In the genomic region with DNA sequence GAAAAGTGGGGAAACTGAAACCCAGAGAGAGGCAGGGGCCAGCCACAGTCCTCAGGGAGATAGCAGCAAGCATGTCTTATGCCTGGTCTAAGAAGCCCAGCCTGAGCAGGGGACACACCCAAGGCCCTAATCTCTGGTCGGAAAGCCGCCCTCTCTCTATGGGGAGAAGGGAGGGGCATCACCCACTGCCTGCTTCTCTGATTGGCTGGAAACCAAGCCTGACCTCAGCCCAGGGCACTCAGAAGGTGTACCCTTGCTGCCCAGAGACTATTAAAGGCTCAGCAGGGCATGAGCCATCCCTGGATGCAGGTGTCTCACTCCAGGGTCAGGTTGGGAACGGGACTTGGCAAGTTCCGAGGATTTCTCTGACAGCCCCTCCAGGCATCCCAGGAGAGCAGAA, we compare ENCODE assay signal across 25 cellular contexts. TPM values are rescaled to one million over a fixed set of nuclear protein-coding genes. Genes with fewer than 3 reads are reported as not detected.
A peak's percentile ranks its signal among the peaks of the same experiment; 100 is the strongest.
DNase-seq lines count a peak whose midpoint lies in the region; ATAC-seq and TF ChIP-seq lines count a peak whose summit lies in the region.
"Had no signal": no experiment of that assay in that cellular context is flagged by ENCODE, and none has a peak within 500 bp of the region (broad histone marks: within the 10 kb centered on the region; RNA-seq: fewer than 3 reads in every experiment).

No MANE protein-coding gene starts in this region.

- no peaks in the 10 kb centered on the region for H3K27me3 ChIP-seq in hepatocyte
- H3K27me3 ChIP-seq: BLaER1 treated with 17β-estradiol and CSF1 and Interleukin-3, amounts not matched to agents 10 nM and 100 nM; brain microvascular endothelial cell; tibial nerve had no signal

- no peaks in the 10 kb centered on the region for H3K9me2 ChIP-seq in hepatocyte (replicated peaks; ENCODE audit: insufficient read depth)

- peak overlapping the region; percentile 13 for H3K27ac ChIP-seq in hepatocyte
- H3K27ac ChIP-seq: A549; BLaER1 treated with 17β-estradiol and CSF1 and Interleukin-3, amounts not matched to agents 10 nM and 100 nM; brain microvascular endothelial cell; esophagus muscularis mucosa; tibial nerve had no signal

- peak overlapping the region; percentile 15 for H3K4me2 ChIP-seq in hepatocyte
- H3K4me2 ChIP-seq: A549; BLaER1 treated with 17β-estradiol and CSF1 and Interleukin-3, amounts not matched to agents 10 nM and 100 nM had no signal

- no peaks in the 10 kb centered on the region for H4K20me1 ChIP-seq in hepatocyte (ENCODE audit: insufficient read depth, poor library complexity, severe bottlenecking)
- H4K20me1 ChIP-seq: BLaER1 treated with 17β-estradiol and CSF1 and Interleukin-3, amounts not matched to agents 10 nM and 100 nM had no signal

- H3K36me3 ChIP-seq in hepatocyte (replicated peaks; ENCODE audit: insufficient read depth, low read depth), result no peaks in the 10 kb centered on the region
- H3K36me3 ChIP-seq: BLaER1 treated with 17β-estradiol and CSF1 and Interleukin-3, amounts not matched to agents 10 nM and 100 nM; brain microvascular endothelial cell; esophagus muscularis mucosa; tibial nerve had no signal

- DNase-seq in NCI-H2196 (lab: John Stamatoyannopoulos, UW; ENCODE audit: unreplicated experiment), result peak; percentile 9
- DNase-seq in NCI-H2196 treated with DMSO at 0.1 percent for 48 hours (lab: John Stamatoyannopoulos, UW; ENCODE audit: unreplicated experiment), result no peak
- peak; percentile 31 for DNase-seq in RPMI8226
- peak; percentile 63 for DNase-seq in hepatocyte (ENCODE audit: low spot score)
- DNase-seq in NCI-H1930 (lab: John Stamatoyannopoulos, UW), result no peak
- no peak for DNase-seq in COLO829 (ENCODE audit: low spot score)
- DNase-seq: activated CD4-positive, CD25-positive, alpha-beta regulatory T cell; brain microvascular endothelial cell; dermis blood vessel endothelial cell; DMS79 treated with DMSO at 0.1 percent for 48 hours; glutamatergic neuron; islet precursor cell; NCI-H187; NCI-H526 treated with DMSO at 0.1 percent for 48 hours; stimulated activated naive B cell treated with anti-CD40 and anti-IgM and Interleukin-4, amounts not matched to agents 10 μg/mL and 1 μg/mL and 100 μg/mL, for 72 hours; SW 1271 had no signal

- no peak for ATAC-seq in GM21723 (IDR thresholded peaks at IDR 0.05; ENCODE audit: unreplicated experiment)
- ATAC-seq in HG03039 (IDR thresholded peaks at IDR 0.05; ENCODE audit: unreplicated experiment), result no peak
- ATAC-seq: activated T-helper 17 cell treated with anti-CD3 and anti-CD28 coated beads, Interleukin-2, amount 50 U/mL, for 72 hours; stimulated activated naive B cell treated with anti-CD40 and anti-IgM and Interleukin-4, amounts not matched to agents 10 μg/mL and 1 μg/mL and 100 μg/mL, for 72 hours had no signal

- no peaks in the 10 kb centered on the region for H3K9me3 ChIP-seq in hepatocyte (ENCODE audit: low read depth)
- H3K9me3 ChIP-seq: A549; BLaER1 treated with 17β-estradiol and CSF1 and Interleukin-3, amounts not matched to agents 10 nM and 100 nM; esophagus muscularis mucosa; tibial nerve had no signal

- peaks cover 27% of the 10 kb centered on the region for H3K4me1 ChIP-seq in hepatocyte (ENCODE audit: insufficient read depth)
- H3K4me1 ChIP-seq: esophagus muscularis mucosa had no signal

- no peak for TF ChIP-seq CTCF in hepatocyte (IDR thresholded peaks at IDR 0.05; ENCODE audit: poor library complexity)

- H2AFZ ChIP-seq in hepatocyte, result no peak overlapping the region

- no peaks in the 10 kb centered on the region for H3K79me2 ChIP-seq in hepatocyte

- 50% methylated on average over 4 of the region's 4 CpGs for WGBS in hepatocyte (ENCODE audit: low lambda C conversion rate, missing lambda C conversion rate)

- H3K4me3 ChIP-seq in hepatocyte, result no peak overlapping the region
- H3K4me3 ChIP-seq: A549; BLaER1 treated with 17β-estradiol and CSF1 and Interleukin-3, amounts not matched to agents 10 nM and 100 nM; esophagus muscularis mucosa; tibial nerve had no signal

RNA-seq across cellular contexts. Expression of a gene that starts 5.7 kb away (rescaled TPM):
- 5.3 and 8.1 TPM in 2 replicates for total RNA-seq in hepatocyte
- polyA plus RNA-seq in hepatocyte, result 15.1 and 24.8 TPM in 2 replicates
- total RNA-seq: activated T-helper 17 cell treated with anti-CD3 and anti-CD28 coated beads, Interleukin-2, amount 50 U/mL, for 72 hours; dermis blood vessel endothelial cell; HT1080; neural crest cell had no signal

RNA-seq across cellular contexts. Expression of a gene that starts 7.6 kb away (rescaled TPM):
- 6.2 and 6.8 TPM in 2 replicates for total RNA-seq in hepatocyte
- polyA plus RNA-seq in hepatocyte, result 8.2 and 10.6 TPM in 2 replicates
- total RNA-seq: activated T-helper 17 cell treated with anti-CD3 and anti-CD28 coated beads, Interleukin-2, amount 50 U/mL, for 72 hours; neural crest cell had no signal

RNA-seq across cellular contexts. Expression of a gene that starts 17.0 kb away (rescaled TPM):
- 623 and 817 TPM in 2 replicates for total RNA-seq in hepatocyte
- polyA plus RNA-seq in hepatocyte, result 1,343 and 1,722 TPM in 2 replicates
- total RNA-seq: activated T-helper 17 cell treated with anti-CD3 and anti-CD28 coated beads, Interleukin-2, amount 50 U/mL, for 72 hours had no signal

RNA-seq across cellular contexts. Expression of a gene that starts 21.4 kb away (rescaled TPM):
- not detected in 2 replicates for total RNA-seq in hepatocyte
- not detected in 2 replicates for polyA plus RNA-seq in hepatocyte
- total RNA-seq: activated T-helper 17 cell treated with anti-CD3 and anti-CD28 coated beads, Interleukin-2, amount 50 U/mL, for 72 hours; esophagus muscularis mucosa; HT1080; neural crest cell had no signal
- polyA plus RNA-seq: A549 had no signal

RNA-seq across cellular contexts. Expression of a gene that starts 30.2 kb away (rescaled TPM):
- not detected in 2 replicates for total RNA-seq in hepatocyte
- not detected in 2 replicates for polyA plus RNA-seq in hepatocyte
- total RNA-seq: activated T-helper 17 cell treated with anti-CD3 and anti-CD28 coated beads, Interleukin-2, amount 50 U/mL, for 72 hours; dermis blood vessel endothelial cell; esophagus muscularis mucosa; HT1080; neural crest cell; tibial nerve had no signal
- polyA plus RNA-seq: A549 had no signal

Comparison
In these comparisons a context has a peak if more than half of its experiments do, and no peak if none do; other contexts are left out.
1. DNase-seq: peak in NCI-H2196 (single experiment), RPMI8226 (single experiment) and hepatocyte (single experiment); none in NCI-H2196 treated with DMSO at 0.1 percent for 48 hours (single experiment), NCI-H1930 (0 of 2) and COLO829 (single experiment).